Comparison of ENCODE assay signal across 17 cellular contexts in the genomic region with DNA sequence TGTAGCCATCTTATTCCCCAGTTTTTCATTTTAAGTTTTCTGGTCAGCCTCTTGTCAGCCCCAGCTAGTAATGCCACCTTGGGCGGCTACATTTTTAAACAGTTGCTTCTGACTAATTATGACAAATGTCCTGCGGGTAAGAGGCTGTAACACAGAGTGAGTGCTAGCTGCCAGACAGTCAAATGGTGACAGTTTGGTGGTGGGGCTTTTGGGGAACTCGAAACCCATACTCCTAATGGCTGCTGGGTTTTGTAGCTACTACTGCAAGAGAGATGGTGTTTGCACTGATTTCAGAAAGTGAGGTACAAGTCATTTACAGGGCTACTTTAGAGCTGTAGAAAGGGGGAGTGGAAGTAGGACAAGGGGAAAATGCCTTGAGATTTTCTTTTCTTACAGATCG.
"Had no signal": no experiment of that assay in that cellular context is flagged by ENCODE, and none has a peak within 500 bp of the region (broad histone marks: within the 10 kb centered on the region; RNA-seq: fewer than 3 reads in every experiment).

No MANE protein-coding gene starts in this region.

- H3K27ac Mint-ChIP-seq: activated naive CD4-positive, alpha-beta T cell treated with anti-CD3 and anti-CD28 coated beads for 36 hours; dendritic cell treated with granulocyte-macrophage colony-stimulating factor and Interleukin-4, amounts not matched to agents 40 ng/mL and 50 ng/mL, for 4 days; effector memory CD8-positive, alpha-beta T cell had no signal

- H3K4me3 Mint-ChIP-seq: activated naive CD4-positive, alpha-beta T cell treated with anti-CD3 and anti-CD28 coated beads for 36 hours; dendritic cell treated with granulocyte-macrophage colony-stimulating factor and Interleukin-4, amounts not matched to agents 40 ng/mL and 50 ng/mL, for 4 days; effector memory CD8-positive, alpha-beta T cell had no signal

- H3K4me3 ChIP-seq: body of pancreas, left ventricle myocardium inferior, thyroid gland, vagina had no signal

- H3K9me3 Mint-ChIP-seq: activated naive CD4-positive, alpha-beta T cell treated with anti-CD3 and anti-CD28 coated beads for 36 hours; dendritic cell treated with granulocyte-macrophage colony-stimulating factor and Interleukin-4, amounts not matched to agents 40 ng/mL and 50 ng/mL, for 4 days; effector memory CD8-positive, alpha-beta T cell had no signal

- H3K9me3 ChIP-seq: body of pancreas, left ventricle myocardium inferior, thyroid gland, vagina had no signal

- DNase-seq: activated CD4-positive, CD25-positive, alpha-beta regulatory T cell treated with anti-CD3 and anti-CD28 coated beads, Interleukin-2, amount 50 U/mL, for 72 hours; activated naive CD4-positive, alpha-beta T cell treated with anti-CD3 and anti-CD28 coated beads for 36 hours; amniotic stem cell; body of pancreas; cerebellar nuclear complex; effector memory CD8-positive, alpha-beta T cell; erythroblast; kidney; left ventricle myocardium inferior; mesendoderm; retina; stimulated activated CD4-positive, alpha-beta T cell treated with anti-CD3 and anti-CD28 coated beads, Interleukin-4, amount 100 ng/mL, for 1 hour; stimulated activated CD8-positive, alpha-beta memory T cell treated with anti-CD3 and anti-CD28 coated beads, Interleukin-4, amount 100 ng/mL, for 48 hours; thyroid gland had no signal

- H3K27me3 Mint-ChIP-seq: dendritic cell treated with granulocyte-macrophage colony-stimulating factor and Interleukin-4, amounts not matched to agents 40 ng/mL and 50 ng/mL, for 4 days; effector memory CD8-positive, alpha-beta T cell had no signal

- ATAC-seq: body of pancreas; effector memory CD8-positive, alpha-beta T cell had no signal

- H3K27ac ChIP-seq: body of pancreas, left ventricle myocardium inferior, parathyroid adenoma, thyroid gland, vagina had no signal

- H3K27me3 ChIP-seq: body of pancreas, thyroid gland, vagina had no signal

- H3K4me1 ChIP-seq: body of pancreas, left ventricle myocardium inferior, parathyroid adenoma, thyroid gland, vagina had no signal
